In genomic region chr13:55483626-55484158, GRCh38 we compare ENCODE assay signal across 5 cellular contexts.
"Had no signal": no experiment of that assay in that cellular context is flagged by ENCODE, and none has a peak within 500 bp of the region (broad histone marks: within the 10 kb centered on the region; RNA-seq: fewer than 3 reads in every experiment).

No MANE protein-coding gene starts in this region.

- H3K27ac ChIP-seq: GM23248 had no signal

- ATAC-seq: K562 had no signal

- H3K4me1 Mint-ChIP-seq: H9 had no signal

- H3K27ac Mint-ChIP-seq: H9 had no signal

- H3K9ac ChIP-seq: GM23248 had no signal

- H3K4me3 ChIP-seq: GM23248, K562 had no signal

- DNase-seq: GM23248, H9, HCEC 1CT, IMR-90 had no signal

- H3K4me3 Mint-ChIP-seq: H9 had no signal

- H2AFZ ChIP-seq: GM23248 had no signal
